Comparison of ENCODE assay signal across 1 cellular context in the genomic region with DNA sequence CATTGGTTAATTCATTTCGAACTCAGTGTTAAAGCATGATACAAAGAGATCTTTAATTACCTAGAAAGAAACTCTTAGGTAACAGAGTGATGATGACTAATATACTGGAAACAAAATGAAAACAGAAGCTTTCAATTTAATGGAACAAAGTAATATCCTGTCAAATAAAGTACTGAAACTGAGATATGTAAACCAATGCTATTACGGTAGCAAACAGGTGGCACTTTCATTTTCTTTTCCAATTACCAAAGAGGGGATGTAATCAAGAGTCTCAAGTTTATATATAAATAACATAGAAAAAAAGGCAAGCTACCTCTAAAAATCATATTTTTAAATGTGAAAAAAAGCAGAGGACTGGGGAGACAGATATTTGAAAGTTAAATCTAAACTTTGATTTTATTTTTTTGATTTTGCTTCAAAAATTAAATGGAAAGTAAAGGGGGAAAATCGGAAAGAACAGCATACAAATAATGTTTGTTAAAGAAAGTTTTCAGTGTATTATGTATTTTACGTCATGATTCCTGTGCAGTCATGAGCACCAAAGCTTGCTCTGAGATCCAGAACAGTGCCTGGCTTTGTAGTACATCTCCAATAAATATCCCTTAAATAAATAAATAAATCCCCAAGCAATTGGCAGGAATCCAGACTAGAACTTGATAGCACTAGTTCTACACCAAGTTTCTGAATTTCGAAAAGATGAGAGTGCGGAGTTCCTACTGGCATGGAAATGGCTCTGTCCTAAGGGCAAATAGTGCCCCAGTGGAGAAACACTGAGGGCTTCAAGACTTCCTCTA.
A peak's percentile ranks its signal among the peaks of the same experiment; 100 is the strongest.
TF ChIP-seq lines count a peak whose summit lies in the region.

No MANE protein-coding gene starts in this region.

TF ChIP-seq in HEK293, 187 proteins besides CTCF, POLR2A, EP300 and RAD21 (continued from another document):
- TF ChIP-seq, protein P1, sequence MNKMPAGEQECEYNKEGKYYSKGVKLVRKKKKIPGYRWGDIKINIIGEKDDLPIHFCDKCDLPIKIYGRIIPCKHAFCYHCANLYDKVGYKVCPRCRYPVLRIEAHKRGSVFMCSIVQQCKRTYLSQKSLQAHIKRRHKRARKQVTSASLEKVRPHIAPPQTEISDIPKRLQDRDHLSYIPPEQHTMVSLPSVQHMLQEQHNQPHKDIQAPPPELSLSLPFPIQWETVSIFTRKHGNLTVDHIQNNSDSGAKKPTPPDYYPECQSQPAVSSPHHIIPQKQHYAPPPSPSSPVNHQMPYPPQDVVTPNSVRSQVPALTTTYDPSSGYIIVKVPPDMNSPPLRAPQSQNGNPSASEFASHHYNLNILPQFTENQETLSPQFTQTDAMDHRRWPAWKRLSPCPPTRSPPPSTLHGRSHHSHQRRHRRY (tag by site-specific recombination; IDR thresholded peaks at IDR 0.05), result no peak
- TF ChIP-seq, protein P2, sequence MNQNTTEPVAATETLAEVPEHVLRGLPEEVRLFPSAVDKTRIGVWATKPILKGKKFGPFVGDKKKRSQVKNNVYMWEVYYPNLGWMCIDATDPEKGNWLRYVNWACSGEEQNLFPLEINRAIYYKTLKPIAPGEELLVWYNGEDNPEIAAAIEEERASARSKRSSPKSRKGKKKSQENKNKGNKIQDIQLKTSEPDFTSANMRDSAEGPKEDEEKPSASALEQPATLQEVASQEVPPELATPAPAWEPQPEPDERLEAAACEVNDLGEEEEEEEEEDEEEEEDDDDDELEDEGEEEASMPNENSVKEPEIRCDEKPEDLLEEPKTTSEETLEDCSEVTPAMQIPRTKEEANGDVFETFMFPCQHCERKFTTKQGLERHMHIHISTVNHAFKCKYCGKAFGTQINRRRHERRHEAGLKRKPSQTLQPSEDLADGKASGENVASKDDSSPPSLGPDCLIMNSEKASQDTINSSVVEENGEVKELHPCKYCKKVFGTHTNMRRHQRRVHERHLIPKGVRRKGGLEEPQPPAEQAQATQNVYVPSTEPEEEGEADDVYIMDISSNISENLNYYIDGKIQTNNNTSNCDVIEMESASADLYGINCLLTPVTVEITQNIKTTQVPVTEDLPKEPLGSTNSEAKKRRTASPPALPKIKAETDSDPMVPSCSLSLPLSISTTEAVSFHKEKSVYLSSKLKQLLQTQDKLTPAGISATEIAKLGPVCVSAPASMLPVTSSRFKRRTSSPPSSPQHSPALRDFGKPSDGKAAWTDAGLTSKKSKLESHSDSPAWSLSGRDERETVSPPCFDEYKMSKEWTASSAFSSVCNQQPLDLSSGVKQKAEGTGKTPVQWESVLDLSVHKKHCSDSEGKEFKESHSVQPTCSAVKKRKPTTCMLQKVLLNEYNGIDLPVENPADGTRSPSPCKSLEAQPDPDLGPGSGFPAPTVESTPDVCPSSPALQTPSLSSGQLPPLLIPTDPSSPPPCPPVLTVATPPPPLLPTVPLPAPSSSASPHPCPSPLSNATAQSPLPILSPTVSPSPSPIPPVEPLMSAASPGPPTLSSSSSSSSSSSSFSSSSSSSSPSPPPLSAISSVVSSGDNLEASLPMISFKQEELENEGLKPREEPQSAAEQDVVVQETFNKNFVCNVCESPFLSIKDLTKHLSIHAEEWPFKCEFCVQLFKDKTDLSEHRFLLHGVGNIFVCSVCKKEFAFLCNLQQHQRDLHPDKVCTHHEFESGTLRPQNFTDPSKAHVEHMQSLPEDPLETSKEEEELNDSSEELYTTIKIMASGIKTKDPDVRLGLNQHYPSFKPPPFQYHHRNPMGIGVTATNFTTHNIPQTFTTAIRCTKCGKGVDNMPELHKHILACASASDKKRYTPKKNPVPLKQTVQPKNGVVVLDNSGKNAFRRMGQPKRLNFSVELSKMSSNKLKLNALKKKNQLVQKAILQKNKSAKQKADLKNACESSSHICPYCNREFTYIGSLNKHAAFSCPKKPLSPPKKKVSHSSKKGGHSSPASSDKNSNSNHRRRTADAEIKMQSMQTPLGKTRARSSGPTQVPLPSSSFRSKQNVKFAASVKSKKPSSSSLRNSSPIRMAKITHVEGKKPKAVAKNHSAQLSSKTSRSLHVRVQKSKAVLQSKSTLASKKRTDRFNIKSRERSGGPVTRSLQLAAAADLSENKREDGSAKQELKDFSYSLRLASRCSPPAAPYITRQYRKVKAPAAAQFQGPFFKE (tag by site-specific recombination; IDR thresholded peaks at IDR 0.05; ENCODE audit: borderline replicate concordance), result no peak
- TF ChIP-seq ZXDB (tag by site-specific recombination; IDR thresholded peaks at IDR 0.05), result no peak
- 0 out of 2 replicates have a peak, but pooled peaks have one; percentile 64 for TF ChIP-seq ZNF677 (tag by site-specific recombination; IDR thresholded peaks at IDR 0.05)
- peak; percentile 35; the same call in 1 of the 2 replicates for TF ChIP-seq TCF7L2 (IDR thresholded peaks at IDR 0.05; ENCODE audit: borderline replicate concordance, low read depth, low read length)
- peak; percentile 12; the same call in 1 of the 2 replicates for TF ChIP-seq ZNF394 (tag by site-specific recombination; IDR thresholded peaks at IDR 0.05; ENCODE audit: borderline replicate concordance)
- peak; percentile 62 for TF ChIP-seq FEZF1 (tag by site-specific recombination; IDR thresholded peaks at IDR 0.05)
- TF ChIP-seq ZNF19 (tag by site-specific recombination; IDR thresholded peaks at IDR 0.05; ENCODE audit: low read depth), result no peak
- 0 out of 2 replicates have a peak, but pooled peaks have one; percentile 14 for TF ChIP-seq IKZF3 (tag by site-specific recombination; IDR thresholded peaks at IDR 0.05)
